Comparison of ENCODE assay signal across 19 cellular contexts in genomic region chr2:28463893-28464292, GRCh38. TPM values are rescaled to one million over a fixed set of nuclear protein-coding genes. Genes with fewer than 3 reads are reported as not detected.
DNase-seq lines count a peak whose midpoint lies in the region; ATAC-seq, FAIRE-seq and TF ChIP-seq lines count a peak whose summit lies in the region.
"Had no signal": no experiment of that assay in that cellular context is flagged by ENCODE, and none has a peak within 500 bp of the region (broad histone marks: within the 10 kb centered on the region; RNA-seq: fewer than 3 reads in every experiment).

No MANE protein-coding gene starts in this region.

- CTCF ChIA-PET in GM12878 (lab: Yijun Ruan, JAX): no interaction called here
- CTCF ChIA-PET in SK-N-SH (lab: Yijun Ruan, JAX): no interaction called here

- H3K4me1 ChIP-seq in GM12878 (ENCODE audit: control insufficient read depth, insufficient read depth, low read length) (no peaks in the 10 kb centered on the region), osteoblast (ENCODE audit: insufficient read depth, low read length) (peaks cover 4% of the 10 kb centered on the region), SK-N-SH (ENCODE audit: control insufficient read depth in 1 of 2, insufficient read depth in 2 of 2, low read depth in 1 of 2, low read length in 1 of 2) (no peaks in the 10 kb centered on the region)

- BruUV-seq in GM12878 (replicated peaks; lab: Mats Ljungman, UMichigan): no TSS peak

- DNase-seq in HCEC 1CT (peak; percentile 48), NOMO-1 treated with dmso at 0.1 percent for 144 hours (lab: John Stamatoyannopoulos, UW; ENCODE audit: unreplicated experiment) (peak; percentile 39), GM12878 (ENCODE audit: low read depth, low spot score) (no peak), osteoblast (ENCODE audit: insufficient read length, low spot score, missing footprints) (peak; percentile 14), NCI-H2081 (lab: John Stamatoyannopoulos, UW) (no peak), SK-N-SH (no peak), NK-92 (lab: John Stamatoyannopoulos, UW; ENCODE audit: unreplicated experiment) (no peak)
- DNase-seq: activated CD4-positive, CD25-positive, alpha-beta regulatory T cell; activated CD8-positive, alpha-beta memory T cell treated with anti-CD3 and anti-CD28 coated beads for 24 hours; Calu3; glutamatergic neuron; H9; Karpas-422; NCI-H146; NCI-H345; occipital lobe; SHP77 had no signal

- in situ Hi-C loops in GM12878 (cut with MboI): no loop called here

- no peaks in the 10 kb centered on the region for H4K20me1 ChIP-seq in GM12878 (ENCODE audit: control insufficient read depth, insufficient read depth)
- no peaks in the 10 kb centered on the region for H4K20me1 ChIP-seq in osteoblast (ENCODE audit: insufficient read depth, low read length)
- no peaks in the 10 kb centered on the region for H4K20me1 ChIP-seq in SK-N-SH (ENCODE audit: insufficient read depth)

- H2AFZ ChIP-seq in GM12878 (ENCODE audit: control insufficient read depth, low read depth, low read length) (no peak overlapping the region), osteoblast (ENCODE audit: low read length) (no peak overlapping the region), SK-N-SH (ENCODE audit: low read depth) (no peak overlapping the region)

- H3K9me3 ChIP-seq in GM12878 (replicated peaks; ENCODE audit: control insufficient read depth, insufficient read depth, low read length) (no peaks in the 10 kb centered on the region), osteoblast (ENCODE audit: low read depth, low read length) (no peaks in the 10 kb centered on the region), SK-N-SH (peaks cover 10% of the 10 kb centered on the region; the same call in 1 of the 2 replicates)

- no peak for TF ChIP-seq EP300 in GM12878 (IDR thresholded peaks at IDR 0.05; ENCODE audit: borderline replicate concordance in 1 of 2, control insufficient read depth in 1 of 2, low read depth in 2 of 2, low read length in 2 of 2)
- TF ChIP-seq EP300 in SK-N-SH (IDR thresholded peaks at IDR 0.05; ENCODE audit: borderline replicate concordance in 1 of 2, low read depth in 1 of 2, low read length in 1 of 2): no peak

- WGBS in GM12878 (ENCODE audit: insufficient coverage, insufficient replicate concordance, low lambda C conversion rate, missing lambda C conversion rate): 23% methylated on average over 4 of the region's 4 CpGs
- 66% methylated on average over 4 of the region's 4 CpGs for WGBS in SK-N-SH (ENCODE audit: low lambda C conversion rate)

- FAIRE-seq in GM12878 (lab: Jason Lieb, UNC): no peak

- POLR2A ChIA-PET in GM12878 (lab: Charles Lee) (no interaction called here), SK-N-SH (lab: Yijun Ruan, JAX) (no interaction called here)

- no peaks in the 10 kb centered on the region for H3K79me2 ChIP-seq in GM12878 (ENCODE audit: control insufficient read depth, insufficient read depth, low read length)
- H3K79me2 ChIP-seq in osteoblast (ENCODE audit: insufficient read depth, low read length): no peaks in the 10 kb centered on the region
- H3K79me2 ChIP-seq in SK-N-SH (ENCODE audit: insufficient read depth): no peaks in the 10 kb centered on the region

- RAD21 ChIA-PET in GM12878 (lab: Charles Lee; ENCODE audit: unreplicated experiment): no interaction called here

- TF ChIP-seq POLR2A in GM12878 (IDR thresholded peaks at IDR 0.05; ENCODE audit: low read depth, low read length): no peak

- TF ChIP-seq RAD21 in GM12878 (IDR thresholded peaks at IDR 0.05; ENCODE audit: insufficient read depth, low read depth, low read length) (no peak), SK-N-SH (IDR thresholded peaks at IDR 0.05; ENCODE audit: low read length) (no peak)

- no peaks in the 10 kb centered on the region for H3K36me3 ChIP-seq in GM12878 (ENCODE audit: control insufficient read depth in 2 of 2, insufficient read depth in 2 of 2, low read length in 1 of 2)
- no peaks in the 10 kb centered on the region for H3K36me3 ChIP-seq in osteoblast (ENCODE audit: insufficient read depth, low read length)
- no peaks in the 10 kb centered on the region for H3K36me3 ChIP-seq in SK-N-SH (replicated peaks in 1 of 2; ENCODE audit: control insufficient read depth in 1 of 2, insufficient read depth in 2 of 2, low read length in 1 of 2)
- H3K36me3 ChIP-seq: cardiac muscle cell had no signal

- H3K27ac ChIP-seq in GM12878 (ENCODE audit: control insufficient read depth, insufficient read depth): no peak overlapping the region
- no peak overlapping the region for H3K27ac ChIP-seq in osteoblast (ENCODE audit: low read depth, low read length)
- H3K27ac ChIP-seq in SK-N-SH (ENCODE audit: low read depth in 2 of 2, low read length in 1 of 2): no peak overlapping the region
- H3K27ac ChIP-seq: cardiac muscle cell had no signal

- H3K9ac ChIP-seq in GM12878 (ENCODE audit: control insufficient read depth, insufficient read depth, low read length) (no peak overlapping the region), SK-N-SH (no peak overlapping the region)

- H3K27me3 ChIP-seq in GM12878 (replicated peaks in 1 of 2; ENCODE audit: control insufficient read depth in 2 of 2, insufficient read depth in 2 of 2, low read length in 1 of 2) (no peaks in the 10 kb centered on the region), osteoblast (ENCODE audit: insufficient read depth, low read length) (no peaks in the 10 kb centered on the region), SK-N-SH (ENCODE audit: insufficient read depth) (peaks cover 6% of the 10 kb centered on the region; the same call in 1 of the 2 replicates)
- H3K27me3 ChIP-seq: cardiac muscle cell had no signal

- no peaks in the 10 kb centered on the region for H3F3A ChIP-seq in SK-N-SH (replicated peaks; ENCODE audit: insufficient read depth)

- SMC1A ChIA-PET in GM12878 (lab: Charles Lee; ENCODE audit: uncharacterized antibody, unreplicated experiment): no interaction called here

- H3K9me2 ChIP-seq in SK-N-SH: no peaks in the 10 kb centered on the region

- no peak for TF ChIP-seq CTCF in GM12878 (IDR thresholded peaks at IDR 0.05 in 2 of 3, conservative IDR thresholded peaks at IDR 0.05 in 1 of 3; ENCODE audit: control insufficient read depth in 2 of 3, extremely low read depth in 1 of 3, insufficient read depth in 1 of 3, low read depth in 3 of 3, low read length in 3 of 3)
- TF ChIP-seq CTCF in osteoblast (IDR thresholded peaks at IDR 0.05; ENCODE audit: extremely low read depth, low read depth, low read length): no peak
- no peak for TF ChIP-seq CTCF in SK-N-SH (IDR thresholded peaks at IDR 0.05)

- H3K4me2 ChIP-seq in GM12878 (ENCODE audit: control insufficient read depth, insufficient read depth) (no peak overlapping the region), osteoblast (ENCODE audit: insufficient read depth, low read length) (peak overlapping the region; percentile 3), SK-N-SH (no peak overlapping the region)

- H3K4me3 ChIP-seq in GM12878 (no peak overlapping the region), osteoblast (ENCODE audit: insufficient read depth, low read length) (no peak overlapping the region), SK-N-SH (ENCODE audit: low read depth in 2 of 2, low read length in 1 of 2) (no peak overlapping the region)
- H3K4me3 ChIP-seq: cardiac muscle cell had no signal

- ATAC-seq in GM12878: no peak
- ATAC-seq in HG03460 (IDR thresholded peaks at IDR 0.05; ENCODE audit: unreplicated experiment): no peak

- intact Hi-C loops in GM12878 (cut with micrococcal nuclease; ENCODE audit: unreplicated experiment): no loop called here

TF ChIP-seq in GM12878, 131 proteins besides CTCF, POLR2A, EP300 and RAD21 (continues in another document):
- TF ChIP-seq TCF7 (IDR thresholded peaks at IDR 0.05; ENCODE audit: borderline replicate concordance) (no peak), ZNF622 (IDR thresholded peaks at IDR 0.05) (no peak), RUNX3 (IDR thresholded peaks at IDR 0.05; ENCODE audit: low read length) (peak; percentile 25; the same call in 1 of the 2 replicates), KAT2A (conservative IDR thresholded peaks at IDR 0.05; ENCODE audit: control insufficient read depth, low read depth, low read length) (no peak), MTA2 (IDR thresholded peaks at IDR 0.05; ENCODE audit: low read depth) (no peak), STAT3 (IDR thresholded peaks at IDR 0.05; ENCODE audit: low read depth, low read length) (no peak), CHD4 (IDR thresholded peaks at IDR 0.05) (no peak)

TF ChIP-seq in SK-N-SH, 30 proteins besides CTCF, POLR2A, EP300 and RAD21:
- TF ChIP-seq TAF1 (IDR thresholded peaks at IDR 0.05; ENCODE audit: borderline replicate concordance, low read depth, low read length): no peak
- no peak for TF ChIP-seq RFX5 (IDR thresholded peaks at IDR 0.05; ENCODE audit: low read length)
- TF ChIP-seq NRF1 (IDR thresholded peaks at IDR 0.05; ENCODE audit: low read depth, low read length): no peak

RNA-seq across cellular contexts. Expression of gene PLB1, which starts 32.0 kb away (rescaled TPM):
- 0.67 and 0.88 TPM in 2 replicates for total RNA-seq in GM12878 (2013; cell fraction: nucleolus; rRNA removed)
- 0.45 and 0.76 TPM in 2 replicates for total RNA-seq in GM12878 (2014; rRNA removed)
- 0.49 and 0.64 TPM in 2 replicates for total RNA-seq in GM12878 (2014; rRNA removed; fragmentation: Illumina TruSeq; extraction: Trizol)
- 0.21 and 0.36 TPM in 2 replicates for total RNA-seq in GM12878 (2021)
- not detected for polyA plus RNA-seq in GM12878 (2011; ENCODE audit: low read depth)
- polyA plus RNA-seq in GM12878 (2011; rRNA removed): 0.04 TPM in 1 of 2 replicates, not detected in the other
- polyA plus RNA-seq in GM12878 (2011; cell fraction: cytosol; rRNA removed): not detected in 2 replicates
- 0.09 and 0.19 TPM in 2 replicates for polyA plus RNA-seq in GM12878 (2011; cell fraction: nucleus; rRNA removed)
- 0.37 and 0.39 TPM in 2 replicates for polyA plus RNA-seq in GM12878 (2012)
- polyA plus RNA-seq in GM12878 (2014; fragmentation: Illumina TruSeq; extraction: Trizol): 0.32 and 0.60 TPM in 2 replicates
- polyA plus RNA-seq in GM12878 (2014; fragmentation: Nextera tagmentation; extraction: Ambion mirVana): under 1 TPM; 0.03 to 0.11 TPM
- polyA plus RNA-seq in GM12878 (2014; rRNA removed): 0.20 and 0.24 TPM in 2 replicates
- polyA plus RNA-seq in GM12878 (2016; fragmentation: Nextera tagmentation; extraction: Ambion mirVana): under 1 TPM; 0.09 to 0.36 TPM
- polyA minus RNA-seq in GM12878 (2011; rRNA and poly(A)+ RNA removed): 0.15 TPM in 1 of 2 replicates, not detected in the other
- polyA minus RNA-seq in GM12878 (2011; cell fraction: cytosol; rRNA and poly(A)+ RNA removed): not detected in 2 replicates
- not detected in 2 replicates for polyA minus RNA-seq in GM12878 (2011; cell fraction: nucleus; rRNA and poly(A)+ RNA removed)
- 0.36 and 0.88 TPM in 2 replicates for total RNA-seq in osteoblast
- 0.10 and 0.39 TPM in 2 replicates for polyA plus RNA-seq in SK-N-SH (2012; rRNA removed)
- polyA plus RNA-seq in SK-N-SH (2012; cell fraction: cytosol; rRNA removed): 0.13 and 0.18 TPM in 2 replicates
- polyA plus RNA-seq in SK-N-SH (2012; cell fraction: nucleus; rRNA removed): 0.52 and 0.60 TPM in 2 replicates
- total RNA-seq: H9 had no signal

Comparison
In these comparisons a context has a peak if more than half of its experiments do, and no peak if none do; other contexts are left out.
1. DNase-seq: peak in HCEC 1CT (single experiment), NOMO-1 treated with dmso at 0.1 percent for 144 hours (single experiment) and osteoblast (single experiment); none in GM12878 (single experiment), NCI-H2081 (0 of 2), SK-N-SH (single experiment) and NK-92 (single experiment).